8 cellular contexts compared by ENCODE assay signal in genomic region chr20:2314759-2315439, GRCh38. TPM values are rescaled to one million over a fixed set of nuclear protein-coding genes. Genes with fewer than 3 reads are reported as not detected.
DNase-seq lines count a peak whose midpoint lies in the region; ATAC-seq and TF ChIP-seq lines count a peak whose summit lies in the region.

No MANE protein-coding gene starts in this region.

- no peaks in the 10 kb centered on the region for H3K27me3 ChIP-seq in heart left ventricle
- H3K27me3 ChIP-seq in aorta (ENCODE audit: control insufficient read depth in 1 of 2, insufficient read depth in 2 of 2, low read length in 1 of 2): no peaks in the 10 kb centered on the region

- H3K9me3 Mint-ChIP-seq in natural killer cell treated with Interleukin-12 subunit alpha and Interleukin-12 subunit beta and Interleukin-15 and Interleukin-18, amount 100 ng/mL, for 72 hours: no peaks in the 10 kb centered on the region
- H3K9me3 Mint-ChIP-seq in natural killer cell: peaks cover 0 to 2% of the 10 kb centered on the region in 2 donors
- H3K9me3 Mint-ChIP-seq in activated CD4-positive, alpha-beta memory T cell treated with anti-CD3 and anti-CD28 coated beads for 36 hours: peaks cover 6% of the 10 kb centered on the region

- H3K27ac ChIP-seq in heart left ventricle (peak overlapping the region in 2 of 12 donors; percentile 9 to 61), aorta (ENCODE audit: low read depth in 1 of 2, low read length in 2 of 2) (no peak overlapping the region)

- no peaks in the 10 kb centered on the region for H3K4me1 Mint-ChIP-seq in natural killer cell treated with Interleukin-12 subunit alpha and Interleukin-12 subunit beta and Interleukin-15 and Interleukin-18, amount 100 ng/mL, for 72 hours (ENCODE audit: low read depth in 2 of 2)
- H3K4me1 Mint-ChIP-seq in natural killer cell: no peaks in the 10 kb centered on the region
- H3K4me1 Mint-ChIP-seq in activated CD4-positive, alpha-beta memory T cell treated with anti-CD3 and anti-CD28 coated beads for 36 hours (ENCODE audit: low read depth): no peaks in the 10 kb centered on the region

- H3K9me3 ChIP-seq in heart left ventricle (peaks cover 0 to 12% (median 0%) of the 10 kb centered on the region in 12 donors), aorta (ENCODE audit: control insufficient read depth, low read length) (no peaks in the 10 kb centered on the region)

- POLR2A ChIA-PET in activated CD4-positive, alpha-beta memory T cell treated with anti-CD3 and anti-CD28 coated beads for 36 hours (lab: Charles Lee): no interaction called here

- 47 to 63% (median 58%) methylated on average over 7 to 8 of the region's 8 CpGs for WGBS in heart left ventricle, 4 donors
- WGBS in aorta, 2 donors: 51% methylated on average over 8 of the region's 8 CpGs

- H3K27ac Mint-ChIP-seq in natural killer cell treated with Interleukin-12 subunit alpha and Interleukin-12 subunit beta and Interleukin-15 and Interleukin-18, amount 100 ng/mL, for 72 hours: no peak overlapping the region
- no peak overlapping the region for H3K27ac Mint-ChIP-seq in natural killer cell
- no peak overlapping the region for H3K27ac Mint-ChIP-seq in activated CD4-positive, alpha-beta memory T cell treated with anti-CD3 and anti-CD28 coated beads for 36 hours

- no peak for TF ChIP-seq POLR2A in heart left ventricle (IDR thresholded peaks at IDR 0.05)

- H3K4me1 ChIP-seq in heart left ventricle (peaks cover 0 to 26% (median 0%) of the 10 kb centered on the region in 12 donors), aorta (ENCODE audit: control insufficient read depth in 1 of 2, insufficient read depth in 2 of 2, low read length in 2 of 2) (no peaks in the 10 kb centered on the region)

- DNase-seq in natural killer cell treated with Interleukin-12 subunit alpha and Interleukin-12 subunit beta and Interleukin-15 and Interleukin-18, amount 100 ng/mL, for 72 hours (ENCODE audit: low spot score): no peak
- DNase-seq in natural killer cell: no peak
- DNase-seq in SHP77 (lab: John Stamatoyannopoulos, UW): peak; percentile 51 to 72
- DNase-seq in heart left ventricle: peak in 4 of 5 donors; percentile 50 to 68 (median 58)
- DNase-seq in aorta: peak in 1 of 2 donors; percentile 69
- DNase-seq in Kasumi-1 (lab: John Stamatoyannopoulos, UW): no peak
- no peak for DNase-seq in activated CD4-positive, alpha-beta memory T cell treated with anti-CD3 and anti-CD28 coated beads for 36 hours

- peaks cover 5 to 8% of the 10 kb centered on the region in 2 donors for H3K27me3 Mint-ChIP-seq in natural killer cell treated with Interleukin-12 subunit alpha and Interleukin-12 subunit beta and Interleukin-15 and Interleukin-18, amount 100 ng/mL, for 72 hours
- peaks cover 7 to 8% of the 10 kb centered on the region in 2 donors for H3K27me3 Mint-ChIP-seq in natural killer cell (ENCODE audit: low read depth in 2 of 2)
- peaks cover 8% of the 10 kb centered on the region for H3K27me3 Mint-ChIP-seq in activated CD4-positive, alpha-beta memory T cell treated with anti-CD3 and anti-CD28 coated beads for 36 hours

- ATAC-seq in natural killer cell treated with Interleukin-12 subunit alpha and Interleukin-12 subunit beta and Interleukin-15 and Interleukin-18, amount 100 ng/mL, for 72 hours: peak; percentile 15 to 25
- no peak for ATAC-seq in natural killer cell
- peak; percentile 72 to 98 (median 92) for ATAC-seq in heart left ventricle
- ATAC-seq in aorta (ENCODE audit: low FRiP score): peak; percentile 66
- ATAC-seq in HG03378 (IDR thresholded peaks at IDR 0.05; ENCODE audit: unreplicated experiment): no peak

- TF ChIP-seq CTCF in natural killer cell (IDR thresholded peaks at IDR 0.05) (no peak), heart left ventricle (IDR thresholded peaks at IDR 0.05) (no peak)

- CTCF ChIA-PET in activated CD4-positive, alpha-beta memory T cell treated with anti-CD3 and anti-CD28 coated beads for 36 hours (lab: Charles Lee): interaction anchor here (0.7 kb wide), 1 partner anchor 842 kb away, joined by 3 read pairs; no protein-coding TSS in a partner anchor

- no peak overlapping the region for H3K4me3 Mint-ChIP-seq in natural killer cell treated with Interleukin-12 subunit alpha and Interleukin-12 subunit beta and Interleukin-15 and Interleukin-18, amount 100 ng/mL, for 72 hours
- no peak overlapping the region for H3K4me3 Mint-ChIP-seq in natural killer cell
- H3K4me3 Mint-ChIP-seq in activated CD4-positive, alpha-beta memory T cell treated with anti-CD3 and anti-CD28 coated beads for 36 hours: no peak overlapping the region

- H3K36me3 Mint-ChIP-seq in natural killer cell treated with Interleukin-12 subunit alpha and Interleukin-12 subunit beta and Interleukin-15 and Interleukin-18, amount 100 ng/mL, for 72 hours: no peaks in the 10 kb centered on the region
- H3K36me3 Mint-ChIP-seq in natural killer cell: no peaks in the 10 kb centered on the region
- no peaks in the 10 kb centered on the region for H3K36me3 Mint-ChIP-seq in activated CD4-positive, alpha-beta memory T cell treated with anti-CD3 and anti-CD28 coated beads for 36 hours

- H3K36me3 ChIP-seq in heart left ventricle: no peaks in the 10 kb centered on the region
- H3K36me3 ChIP-seq in aorta (ENCODE audit: control insufficient read depth in 1 of 2, insufficient read depth in 2 of 2, low read length in 1 of 2): no peaks in the 10 kb centered on the region

- intact Hi-C loops in natural killer cell (cut with micrococcal nuclease) (no loop called here), heart left ventricle (cut with DNase I) (no loop called here), aorta (cut with DNase I) (no loop called here)
- intact Hi-C loops in activated CD4-positive, alpha-beta memory T cell treated with anti-CD3 and anti-CD28 coated beads for 36 hours (cut with micrococcal nuclease): no loop called here

- H3K4me3 ChIP-seq in heart left ventricle: no peak overlapping the region
- no peak overlapping the region for H3K4me3 ChIP-seq in aorta (ENCODE audit: low read length in 2 of 2)

RNA-seq across cellular contexts. Expression of gene TGM3, which starts 19.1 kb away (rescaled TPM):
- not detected for total RNA-seq in natural killer cell treated with Interleukin-12 subunit alpha and Interleukin-12 subunit beta and Interleukin-15 and Interleukin-18, amount 100 ng/mL, for 72 hours
- total RNA-seq in natural killer cell (not detected), heart left ventricle (not detected), aorta (not detected)
- polyA plus RNA-seq in heart left ventricle (under 1 TPM in 1 of 2 donors, not detected in 1; 0.04 TPM), aorta (under 1 TPM; 0.72 to 0.75 TPM)
- total RNA-seq in activated CD4-positive, alpha-beta memory T cell treated with anti-CD3 and anti-CD28 coated beads for 36 hours: not detected

Comparison
In these comparisons a context has a peak if more than half of its experiments do, and no peak if none do; other contexts are left out.
1. ATAC-seq: peak in natural killer cell treated with Interleukin-12 subunit alpha and Interleukin-12 subunit beta and Interleukin-15 and Interleukin-18, amount 100 ng/mL, for 72 hours (2 of 2), heart left ventricle (4 of 4) and aorta (single experiment); none in natural killer cell (0 of 3) and HG03378 (single experiment).
2. DNase-seq: peak in SHP77 (2 of 2) and heart left ventricle (4 of 5); none in natural killer cell treated with Interleukin-12 subunit alpha and Interleukin-12 subunit beta and Interleukin-15 and Interleukin-18, amount 100 ng/mL, for 72 hours (single experiment), natural killer cell (single experiment), Kasumi-1 (0 of 2) and activated CD4-positive, alpha-beta memory T cell treated with anti-CD3 and anti-CD28 coated beads for 36 hours (single experiment).